In the genomic region with DNA sequence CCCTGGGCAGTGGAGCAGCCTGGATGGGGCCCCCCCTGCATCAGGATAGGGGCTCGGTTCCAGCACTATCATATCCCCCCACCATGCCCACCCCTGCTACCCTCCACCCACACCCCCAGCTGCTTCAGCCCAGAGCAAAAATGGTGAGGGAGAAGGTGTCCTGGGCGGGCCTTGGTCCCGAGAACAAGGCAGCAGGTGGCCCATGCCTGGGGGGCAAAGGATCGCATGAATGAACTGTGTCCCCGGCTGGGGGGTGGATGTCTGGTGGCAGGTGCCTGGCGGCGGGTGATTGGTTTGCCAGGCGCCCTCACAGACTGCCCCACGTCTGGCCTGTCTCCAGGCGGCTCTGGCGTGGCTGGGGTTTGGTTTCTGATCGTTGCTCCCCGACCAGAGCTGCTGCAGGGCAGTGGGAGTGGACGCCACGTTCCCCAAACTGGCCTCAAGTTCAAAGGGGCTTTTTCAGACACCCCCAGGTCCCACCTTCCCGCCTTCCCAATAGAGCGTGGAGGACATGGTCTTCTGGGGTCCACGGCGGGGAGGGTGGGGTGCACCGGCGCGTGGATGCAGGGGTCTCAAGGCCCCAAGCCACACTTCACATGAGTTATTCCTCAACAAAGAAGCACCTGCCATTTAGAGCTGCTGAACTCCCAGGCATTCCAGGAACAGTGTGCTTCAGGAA, we compare ENCODE assay signal across 15 cellular contexts. TPM values are rescaled to one million over a fixed set of nuclear protein-coding genes. Genes with fewer than 3 reads are reported as not detected.
DNase-seq lines count a peak whose midpoint lies in the region; ATAC-seq and TF ChIP-seq lines count a peak whose summit lies in the region.
"Had no signal": no experiment of that assay in that cellular context is flagged by ENCODE, and none has a peak within 500 bp of the region (broad histone marks: within the 10 kb centered on the region; RNA-seq: fewer than 3 reads in every experiment).

No MANE protein-coding gene starts in this region.

- H3K36me3 ChIP-seq in right lobe of liver (no peaks in the 10 kb centered on the region), uterus (no peaks in the 10 kb centered on the region)
- H3K36me3 ChIP-seq: breast epithelium, esophagus squamous epithelium, thoracic aorta had no signal

- TF ChIP-seq POLR2A in right lobe of liver (IDR thresholded peaks at IDR 0.05): no peak
- no peak for TF ChIP-seq POLR2A in uterus (IDR thresholded peaks at IDR 0.05)

- peak; percentile 43 for DNase-seq in NAMALWA (ENCODE audit: low spot score)
- DNase-seq in RPMI8226: peak; percentile 67
- DNase-seq in right lobe of liver: peak in 1 of 3 donors; percentile 44
- no peak for DNase-seq in islet precursor cell
- no peak for DNase-seq in stimulated activated CD4-positive, alpha-beta T cell treated with anti-CD3 and anti-CD28 coated beads, Interleukin-2, amount 100 ng/mL, for 24 hours
- no peak for DNase-seq in uterus
- DNase-seq: activated CD4-positive, alpha-beta memory T cell treated with anti-CD3 and anti-CD28 coated beads, Interleukin-2, amount 10 ng/mL, durations not matched to agents 7 days and 5 days; activated T-cell treated with anti-CD3 and anti-CD28 coated beads, Interleukin-2, amount 50 U/mL, for 4 hours; esophagus squamous epithelium; stimulated activated CD4-positive, alpha-beta T cell treated with anti-CD3 and anti-CD28 coated beads, Interleukin-4, amount 100 ng/mL, for 1 hour had no signal

- H3K4me1 ChIP-seq in right lobe of liver (peaks cover 0 to 19% (median 6%) of the 10 kb centered on the region in 4 donors), uterus (peaks cover 0 to 5% of the 10 kb centered on the region in 2 donors)

- no peaks in the 10 kb centered on the region for H3K9me3 ChIP-seq in right lobe of liver
- no peaks in the 10 kb centered on the region for H3K9me3 ChIP-seq in uterus
- H3K9me3 ChIP-seq: breast epithelium, esophagus squamous epithelium, thoracic aorta had no signal

- no peak for TF ChIP-seq CTCF in C4-2B (conservative IDR thresholded peaks at IDR 0.05)
- TF ChIP-seq CTCF in right lobe of liver (IDR thresholded peaks at IDR 0.05): no peak
- no peak for TF ChIP-seq CTCF in uterus (IDR thresholded peaks at IDR 0.05)

- ATAC-seq in right lobe of liver: peak in 1 of 4 donors; percentile 3
- ATAC-seq: activated T-cell treated with anti-CD3 and anti-CD28 coated beads, Interleukin-2, amount 50 U/mL, for 4 hours had no signal

- H3K27me3 ChIP-seq in right lobe of liver (no peaks in the 10 kb centered on the region), uterus (no peaks in the 10 kb centered on the region)

- intact Hi-C loops in right lobe of liver (cut with DNase I) (no loop called here), uterus (cut with DNase I; ENCODE audit: low total_unique reads) (no loop called here)

- WGBS in right lobe of liver (ENCODE audit: insufficient coverage, low coverage, low lambda C conversion rate, missing lambda C conversion rate): 26% methylated on average over 3 of the region's 22 CpGs

- no peak overlapping the region for H3K4me3 ChIP-seq in right lobe of liver
- H3K4me3 ChIP-seq in uterus: no peak overlapping the region
- H3K4me3 ChIP-seq: esophagus squamous epithelium had no signal

- H3K27ac ChIP-seq in C4-2B (peak overlapping the region; percentile 62), right lobe of liver (peak overlapping the region in 2 of 3 donors; percentile 16 to 66), uterus (no peak overlapping the region)
- H3K27ac ChIP-seq: thoracic aorta had no signal

RNA-seq across cellular contexts. Expression of gene UTS2R, which starts 12.6 kb away (rescaled TPM):
- total RNA-seq in right lobe of liver: not detected
- not detected for total RNA-seq in uterus
- total RNA-seq: activated CD4-positive, alpha-beta memory T cell treated with anti-CD3 and anti-CD28 coated beads, Interleukin-2, amount 10 ng/mL, durations not matched to agents 7 days and 5 days; activated T-cell treated with anti-CD3 and anti-CD28 coated beads, Interleukin-2, amount 50 U/mL, for 4 hours; B cell; esophagus squamous epithelium; sciatic nerve had no signal

RNA-seq across cellular contexts. Expression of gene TEX19, which starts 25.1 kb away (rescaled TPM):
- total RNA-seq in right lobe of liver (not detected), uterus (not detected)
- total RNA-seq: activated CD4-positive, alpha-beta memory T cell treated with anti-CD3 and anti-CD28 coated beads, Interleukin-2, amount 10 ng/mL, durations not matched to agents 7 days and 5 days; B cell; breast epithelium; esophagus squamous epithelium; sciatic nerve; thoracic aorta had no signal

RNA-seq across cellular contexts. Expression of gene HEXD, which starts 34.0 kb away (rescaled TPM):
- total RNA-seq in right lobe of liver: 10 to 100 TPM in 5 of 6 experiments, 1 to 10 TPM in 1; 9.6 to 30.4 (median 20.2) TPM
- 10 to 100 TPM; 15.9 to 53.7 (median 39.8) TPM for total RNA-seq in uterus

RNA-seq across cellular contexts. Expression of gene OGFOD3, which starts 34.2 kb away (rescaled TPM):
- 10 to 100 TPM; 13.5 to 23.4 (median 16.2) TPM for total RNA-seq in right lobe of liver
- total RNA-seq in uterus: 10 to 100 TPM; 15.0 to 44.4 (median 24.8) TPM

RNA-seq across cellular contexts. Expression of gene SECTM1, which starts 50.6 kb away (rescaled TPM):
- total RNA-seq in right lobe of liver (1 to 10 TPM; 3.9 to 7.4 (median 5.8) TPM), uterus (10 to 100 TPM in 2 of 4 donors, 1 to 10 TPM in 2; 3.5 to 29.4 (median 9.0) TPM)

Comparison
In these comparisons a context has a peak if more than half of its experiments do, and no peak if none do; other contexts are left out.
1. H3K27ac ChIP-seq: peak in C4-2B (single experiment) and right lobe of liver (2 of 3); none in uterus (0 of 2).
2. DNase-seq: peak in NAMALWA (single experiment) and RPMI8226 (single experiment); none in islet precursor cell (single experiment), stimulated activated CD4-positive, alpha-beta T cell treated with anti-CD3 and anti-CD28 coated beads, Interleukin-2, amount 100 ng/mL, for 24 hours (0 of 2) and uterus (0 of 2).